In genomic region chr5:4862500-4862899, GRCh38 we compare ENCODE assay signal across 9 cellular contexts.
DNase-seq lines count a peak whose midpoint lies in the region; ATAC-seq and TF ChIP-seq lines count a peak whose summit lies in the region.
"Had no signal": no experiment of that assay in that cellular context is flagged by ENCODE, and none has a peak within 500 bp of the region (broad histone marks: within the 10 kb centered on the region; RNA-seq: fewer than 3 reads in every experiment).

No MANE protein-coding gene starts in this region.

- H3K4me1 Mint-ChIP-seq in type B pancreatic cell (ENCODE audit: unreplicated experiment) (no peaks in the 10 kb centered on the region), T-helper 17 cell (no peaks in the 10 kb centered on the region)
- H3K4me1 Mint-ChIP-seq: IgD-negative memory B cell had no signal

- CTCF ChIA-PET in RWPE1 (lab: Yijun Ruan, JAX): interaction anchor here (0.7 to 1.0 kb wide), 2 partner anchors 243 to 615 kb away, joined by 4 to 7 read pairs; no protein-coding TSS in a partner anchor

- TF ChIP-seq CTCF in RWPE1 (conservative IDR thresholded peaks at IDR 0.05; ENCODE audit: low read depth) (peak; percentile 78), fibroblast of villous mesenchyme (IDR thresholded peaks at IDR 0.05; ENCODE audit: insufficient read depth, low read depth, low read length) (peak; percentile 56), type B pancreatic cell (conservative IDR thresholded peaks at IDR 0.05) (peak; percentile 90)

- H3K27me3 Mint-ChIP-seq in type B pancreatic cell (peaks cover 19% of the 10 kb centered on the region), T-helper 17 cell (no peaks in the 10 kb centered on the region)
- H3K27me3 Mint-ChIP-seq: IgD-negative memory B cell had no signal

- H3K9me3 Mint-ChIP-seq in type B pancreatic cell: peaks cover 4% of the 10 kb centered on the region

- ATAC-seq in GM21528 (IDR thresholded peaks at IDR 0.05; ENCODE audit: low FRiP score, unreplicated experiment) (no peak), T-helper 17 cell (no peak), HG02642 (IDR thresholded peaks at IDR 0.05; ENCODE audit: poor library complexity, unreplicated experiment) (no peak)

- H3K4me3 ChIP-seq in fibroblast of villous mesenchyme (ENCODE audit: low read depth, low read length): no peak overlapping the region

- H3K27ac Mint-ChIP-seq in type B pancreatic cell: no peak overlapping the region
- no peak overlapping the region for H3K27ac Mint-ChIP-seq in T-helper 17 cell
- H3K27ac Mint-ChIP-seq: IgD-negative memory B cell had no signal

- H3K27ac ChIP-seq in RWPE1: no peak overlapping the region

- POLR2A ChIA-PET in RWPE1 (lab: Yijun Ruan, JAX; ENCODE audit: low non-redundant PET): no interaction called here

- H3K36me3 Mint-ChIP-seq in type B pancreatic cell: no peaks in the 10 kb centered on the region
- H3K36me3 Mint-ChIP-seq in T-helper 17 cell (ENCODE audit: low read depth): no peaks in the 10 kb centered on the region
- H3K36me3 Mint-ChIP-seq: IgD-negative memory B cell had no signal

- no peak overlapping the region for H3K4me3 Mint-ChIP-seq in type B pancreatic cell
- no peak overlapping the region for H3K4me3 Mint-ChIP-seq in T-helper 17 cell
- H3K4me3 Mint-ChIP-seq: IgD-negative memory B cell had no signal

- H3K9me3 ChIP-seq in T-helper 17 cell (ENCODE audit: control insufficient read depth, low read length, poor library complexity, severe bottlenecking): no peaks in the 10 kb centered on the region

- peak; percentile 19 for DNase-seq in DMS 273 treated with DMSO at 0.1 percent for 48 hours (lab: John Stamatoyannopoulos, UW)
- DNase-seq in KG1 (lab: John Stamatoyannopoulos, UW): peak; percentile 1
- peak; percentile 36 for DNase-seq in RWPE1 (ENCODE audit: low spot score)
- DNase-seq in fibroblast of villous mesenchyme (ENCODE audit: low read depth): peak; percentile 54
- no peak for DNase-seq in type B pancreatic cell (ENCODE audit: extremely low spot score, unreplicated experiment)
- no peak for DNase-seq in T-helper 17 cell

Comparison
In these comparisons a context has a peak if more than half of its experiments do, and no peak if none do; other contexts are left out.
1. DNase-seq: peak in DMS 273 treated with DMSO at 0.1 percent for 48 hours (single experiment), KG1 (single experiment), RWPE1 (single experiment) and fibroblast of villous mesenchyme (single experiment); none in type B pancreatic cell (single experiment) and T-helper 17 cell (0 of 3).
2. Peak in every context shown above with its lines, with median percentiles within 50 percentile points of each other: CTCF ChIP-seq.